Comparison of ENCODE assay signal across 10 cellular contexts in the genomic region with DNA sequence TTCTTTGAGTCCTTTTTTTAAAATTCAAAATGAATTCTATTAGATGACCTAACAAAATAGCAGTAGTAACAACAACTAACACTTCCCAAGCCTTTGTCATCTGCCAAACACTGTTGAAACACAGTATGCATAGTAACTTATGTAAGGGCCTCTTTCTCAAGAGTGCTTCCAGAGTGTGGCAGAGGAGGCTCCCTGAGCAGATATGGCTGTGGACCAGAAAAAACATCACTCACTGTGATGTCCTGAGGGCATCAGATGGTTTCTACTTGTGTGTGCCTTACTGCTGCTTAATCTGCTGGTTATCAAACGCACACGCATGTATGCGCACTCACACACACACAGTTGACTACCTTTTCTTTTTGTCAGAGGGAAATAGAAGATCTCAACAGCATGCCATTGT.
A peak's percentile ranks its signal among the peaks of the same experiment; 100 is the strongest.
DNase-seq lines count a peak whose midpoint lies in the region; ATAC-seq and TF ChIP-seq lines count a peak whose summit lies in the region.
"Had no signal": no experiment of that assay in that cellular context is flagged by ENCODE, and none has a peak within 500 bp of the region (broad histone marks: within the 10 kb centered on the region; RNA-seq: fewer than 3 reads in every experiment).

No MANE protein-coding gene starts in this region.

- peak; percentile 17 for DNase-seq in Daoy (ENCODE audit: low read depth)
- peak; percentile 16 for DNase-seq in MG63
- DNase-seq in brain pericyte (ENCODE audit: low read depth, low spot score): peak; percentile 67
- DNase-seq in lower lobe of right lung: no peak
- no peak for DNase-seq in stimulated activated CD4-positive, alpha-beta T cell treated with anti-CD3 and anti-CD28 coated beads, Interleukin-2, amount 100 ng/mL, for 24 hours
- DNase-seq in central memory CD4-positive, alpha-beta T cell: no peak
- DNase-seq in stimulated activated CD4-positive, alpha-beta T cell treated with anti-CD3 and anti-CD28 coated beads, Interleukin-4, amount 100 ng/mL, for 24 hours: no peak
- DNase-seq: OCI-M1, substantia nigra had no signal

- H3K4me1 ChIP-seq in lower lobe of right lung: no peaks in the 10 kb centered on the region
- H3K4me1 ChIP-seq: HAP-1 had no signal

- no peaks in the 10 kb centered on the region; the same call in 1 of the 2 replicates for H3K9me3 ChIP-seq in MG63
- no peaks in the 10 kb centered on the region for H3K9me3 ChIP-seq in lower lobe of right lung
- H3K9me3 ChIP-seq: HAP-1 had no signal

- no peak overlapping the region for H3K4me3 ChIP-seq in MG63
- H3K4me3 ChIP-seq in lower lobe of right lung: no peak overlapping the region
- H3K4me3 ChIP-seq: HAP-1 had no signal

- intact Hi-C loops in lower lobe of right lung (cut with DNase I): no loop called here

- H3K27me3 ChIP-seq in MG63: no peaks in the 10 kb centered on the region
- no peaks in the 10 kb centered on the region for H3K27me3 ChIP-seq in lower lobe of right lung (ENCODE audit: low read depth)

- H3K36me3 ChIP-seq in MG63 (no peaks in the 10 kb centered on the region), lower lobe of right lung (no peaks in the 10 kb centered on the region)
- H3K36me3 ChIP-seq: HAP-1 had no signal

- no peak for TF ChIP-seq CTCF in lower lobe of right lung (IDR thresholded peaks at IDR 0.05)

- no peak overlapping the region for H3K27ac ChIP-seq in lower lobe of right lung

- ATAC-seq in lower lobe of right lung: peak; percentile 58 to 74

Comparison
In these comparisons a context has a peak if more than half of its experiments do, and no peak if none do; other contexts are left out.
1. DNase-seq: peak in Daoy (single experiment), MG63 (single experiment) and brain pericyte (single experiment); none in lower lobe of right lung (single experiment), stimulated activated CD4-positive, alpha-beta T cell treated with anti-CD3 and anti-CD28 coated beads, Interleukin-2, amount 100 ng/mL, for 24 hours (0 of 2), central memory CD4-positive, alpha-beta T cell (single experiment) and stimulated activated CD4-positive, alpha-beta T cell treated with anti-CD3 and anti-CD28 coated beads, Interleukin-4, amount 100 ng/mL, for 24 hours (single experiment).